Comparison of ENCODE assay signal across 10 cellular contexts in genomic region chr2:176128172-176129012, GRCh38. TPM values are rescaled to one million over a fixed set of nuclear protein-coding genes. Genes with fewer than 3 reads are reported as not detected.
DNase-seq lines count a peak whose midpoint lies in the region; ATAC-seq and TF ChIP-seq lines count a peak whose summit lies in the region.
"Had no signal": no experiment of that assay in that cellular context is flagged by ENCODE, and none has a peak within 500 bp of the region (broad histone marks: within the 10 kb centered on the region; RNA-seq: fewer than 3 reads in every experiment).

No MANE protein-coding gene starts in this region.

- H3K9me3 Mint-ChIP-seq in CD4-positive, CD25-positive, alpha-beta regulatory T cell = peaks cover 0 to 20% (median 2%) of the 10 kb centered on the region in 7 donors
- H3K9me3 Mint-ChIP-seq in central memory CD8-positive, alpha-beta T cell = no peaks in the 10 kb centered on the region
- no peaks in the 10 kb centered on the region for H3K9me3 Mint-ChIP-seq in nephron progenitor cell

- H3K9me3 ChIP-seq in CD4-positive, CD25-positive, alpha-beta regulatory T cell (ENCODE audit: control insufficient read depth in 2 of 2, low read length in 2 of 2) = peaks cover 4 to 7% of the 10 kb centered on the region in 2 experiments
- H3K9me3 ChIP-seq in upper lobe of left lung = no peaks in the 10 kb centered on the region

- H3K4me3 ChIP-seq in CD4-positive, CD25-positive, alpha-beta regulatory T cell (ENCODE audit: low read depth, low read length) = no peak overlapping the region
- peak overlapping the region; percentile 44 for H3K4me3 ChIP-seq in Jurkat, Clone E6-1 (ENCODE audit: low read length)
- H3K4me3 ChIP-seq in upper lobe of left lung = no peak overlapping the region

- H3K27me3 ChIP-seq in CD4-positive, CD25-positive, alpha-beta regulatory T cell (ENCODE audit: control insufficient read depth, insufficient read depth, low read length) = peaks cover 57% of the 10 kb centered on the region
- peaks cover 0 to 85% (median 50%) of the 10 kb centered on the region in 4 donors for H3K27me3 ChIP-seq in upper lobe of left lung

- no peak for ATAC-seq in CD4-positive, CD25-positive, alpha-beta regulatory T cell (ENCODE audit: low read depth in 2 of 2)
- no peak for ATAC-seq in central memory CD8-positive, alpha-beta T cell (replicated peaks; ENCODE audit: extremely low read depth, poor library complexity, severe bottlenecking)
- ATAC-seq in upper lobe of left lung (ENCODE audit: low FRiP score in 2 of 2) = no peak
- ATAC-seq in GM18909 (IDR thresholded peaks at IDR 0.05; ENCODE audit: poor library complexity, unreplicated experiment) = no peak

- H3K27ac Mint-ChIP-seq in CD4-positive, CD25-positive, alpha-beta regulatory T cell = peak overlapping the region in 2 of 3 donors; percentile 32 to 73
- peak overlapping the region; percentile 60 for H3K27ac Mint-ChIP-seq in central memory CD8-positive, alpha-beta T cell (ENCODE audit: low read depth)
- H3K27ac Mint-ChIP-seq in nephron progenitor cell = peak overlapping the region; percentile 100

- H3K4me3 Mint-ChIP-seq in CD4-positive, CD25-positive, alpha-beta regulatory T cell = peak overlapping the region in 3 of 4 donors; percentile 72 to 85 (median 74)
- H3K4me3 Mint-ChIP-seq in central memory CD8-positive, alpha-beta T cell = peak overlapping the region; percentile 54
- peak overlapping the region; percentile 95 for H3K4me3 Mint-ChIP-seq in nephron progenitor cell

- DNase-seq in CD4-positive, CD25-positive, alpha-beta regulatory T cell = no peak
- no peak for DNase-seq in Jurkat, Clone E6-1 (ENCODE audit: low read depth, low spot score)
- DNase-seq in central memory CD8-positive, alpha-beta T cell (ENCODE audit: low spot score in 2 of 2) = no peak
- no peak for DNase-seq in nephron progenitor cell
- no peak for DNase-seq in NCI-H2107 (lab: John Stamatoyannopoulos, UW)
- DNase-seq in NCI-H187 treated with DMSO at 0.1 percent for 48 hours (lab: John Stamatoyannopoulos, UW) = no peak
- DNase-seq in upper lobe of left lung = no peak
- DNase-seq: activated gamma-delta T cell, hypothalamus had no signal

- H3K27me3 Mint-ChIP-seq in CD4-positive, CD25-positive, alpha-beta regulatory T cell = peaks cover 88% of the 10 kb centered on the region
- peaks cover 91% of the 10 kb centered on the region for H3K27me3 Mint-ChIP-seq in central memory CD8-positive, alpha-beta T cell
- peaks cover 7% of the 10 kb centered on the region for H3K27me3 Mint-ChIP-seq in nephron progenitor cell (ENCODE audit: low read depth, poor library complexity)

- no peak overlapping the region for H3K27ac ChIP-seq in CD4-positive, CD25-positive, alpha-beta regulatory T cell (ENCODE audit: insufficient read depth, low read length, poor library complexity, severe bottlenecking)
- H3K27ac ChIP-seq in upper lobe of left lung = no peak overlapping the region

- H3K36me3 Mint-ChIP-seq in CD4-positive, CD25-positive, alpha-beta regulatory T cell = no peaks in the 10 kb centered on the region
- H3K36me3 Mint-ChIP-seq in central memory CD8-positive, alpha-beta T cell (ENCODE audit: insufficient read depth) = peaks cover 34% of the 10 kb centered on the region
- peaks cover 22% of the 10 kb centered on the region for H3K36me3 Mint-ChIP-seq in nephron progenitor cell (ENCODE audit: low read depth)

- TF ChIP-seq POLR2A in upper lobe of left lung (IDR thresholded peaks at IDR 0.05) = no peak

- peaks cover 11 to 48% (median 28%) of the 10 kb centered on the region in 4 donors for H3K4me1 Mint-ChIP-seq in CD4-positive, CD25-positive, alpha-beta regulatory T cell
- H3K4me1 Mint-ChIP-seq in central memory CD8-positive, alpha-beta T cell = peaks cover 31% of the 10 kb centered on the region
- H3K4me1 Mint-ChIP-seq in nephron progenitor cell = peaks cover 54% of the 10 kb centered on the region

- no peak for TF ChIP-seq EP300 in upper lobe of left lung (IDR thresholded peaks at IDR 0.05)

- WGBS in upper lobe of left lung, 2 donors = 14 to 17% methylated on average over 27 to 42 of the region's 51 CpGs

- H3K4me1 ChIP-seq in CD4-positive, CD25-positive, alpha-beta regulatory T cell (ENCODE audit: control insufficient read depth, insufficient read depth, low read length, poor library complexity, severe bottlenecking) = peaks cover 39% of the 10 kb centered on the region
- H3K4me1 ChIP-seq in upper lobe of left lung = peaks cover 20 to 33% (median 24%) of the 10 kb centered on the region in 4 donors

- TF ChIP-seq CTCF in nephron progenitor cell (IDR thresholded peaks at IDR 0.05) (no peak), upper lobe of left lung (IDR thresholded peaks at IDR 0.05) (no peak)

- no peaks in the 10 kb centered on the region for H3K36me3 ChIP-seq in CD4-positive, CD25-positive, alpha-beta regulatory T cell (ENCODE audit: control insufficient read depth, insufficient read depth, low read length)
- H3K36me3 ChIP-seq in upper lobe of left lung = no peaks in the 10 kb centered on the region

RNA-seq across cellular contexts. Expression of gene HOXD8, which starts 1.1 kb away (rescaled TPM):
- not detected for total RNA-seq in CD4-positive, CD25-positive, alpha-beta regulatory T cell
- not detected for polyA plus RNA-seq in CD4-positive, CD25-positive, alpha-beta regulatory T cell
- polyA plus RNA-seq in Jurkat, Clone E6-1 (2012; ENCODE audit: insufficient read depth, insufficient read length) = 4.9 TPM
- 1 to 10 TPM in 1 of 6 donors, under 1 TPM in 4, not detected in 1; 0.43 to 2.3 (median 0.74) TPM for total RNA-seq in upper lobe of left lung

RNA-seq across cellular contexts. Expression of gene HOXD9, which starts 5.9 kb away (rescaled TPM):
- not detected for total RNA-seq in CD4-positive, CD25-positive, alpha-beta regulatory T cell
- not detected for polyA plus RNA-seq in CD4-positive, CD25-positive, alpha-beta regulatory T cell
- not detected for polyA plus RNA-seq in Jurkat, Clone E6-1 (2012; ENCODE audit: insufficient read depth, insufficient read length)
- total RNA-seq in upper lobe of left lung = 1 to 10 TPM in 1 of 6 donors, under 1 TPM in 1, not detected in 4; 0.40 to 1.2 TPM

RNA-seq across cellular contexts. Expression of gene HOXD10, which starts 11.8 kb away (rescaled TPM):
- not detected for total RNA-seq in CD4-positive, CD25-positive, alpha-beta regulatory T cell
- not detected for polyA plus RNA-seq in CD4-positive, CD25-positive, alpha-beta regulatory T cell
- not detected for polyA plus RNA-seq in Jurkat, Clone E6-1 (2012; ENCODE audit: insufficient read depth, insufficient read length)
- total RNA-seq in upper lobe of left lung = under 1 TPM in 2 of 6 donors, not detected in 4; 0.47 to 0.55 TPM

RNA-seq across cellular contexts. Expression of gene HOXD11, which starts 21.3 kb away (rescaled TPM):
- not detected for total RNA-seq in CD4-positive, CD25-positive, alpha-beta regulatory T cell
- not detected for polyA plus RNA-seq in CD4-positive, CD25-positive, alpha-beta regulatory T cell
- not detected for polyA plus RNA-seq in Jurkat, Clone E6-1 (2012; ENCODE audit: insufficient read depth, insufficient read length)
- total RNA-seq in upper lobe of left lung = not detected

RNA-seq across cellular contexts. Expression of gene HOXD4, which starts 23.0 kb away (rescaled TPM):
- not detected for total RNA-seq in CD4-positive, CD25-positive, alpha-beta regulatory T cell
- polyA plus RNA-seq in CD4-positive, CD25-positive, alpha-beta regulatory T cell = not detected
- polyA plus RNA-seq in Jurkat, Clone E6-1 (2012; ENCODE audit: insufficient read depth, insufficient read length) = not detected
- total RNA-seq in upper lobe of left lung = under 1 TPM in 2 of 6 donors, not detected in 4; 0.79 to 0.81 TPM
